8 cellular contexts compared by ENCODE assay signal in the genomic region with DNA sequence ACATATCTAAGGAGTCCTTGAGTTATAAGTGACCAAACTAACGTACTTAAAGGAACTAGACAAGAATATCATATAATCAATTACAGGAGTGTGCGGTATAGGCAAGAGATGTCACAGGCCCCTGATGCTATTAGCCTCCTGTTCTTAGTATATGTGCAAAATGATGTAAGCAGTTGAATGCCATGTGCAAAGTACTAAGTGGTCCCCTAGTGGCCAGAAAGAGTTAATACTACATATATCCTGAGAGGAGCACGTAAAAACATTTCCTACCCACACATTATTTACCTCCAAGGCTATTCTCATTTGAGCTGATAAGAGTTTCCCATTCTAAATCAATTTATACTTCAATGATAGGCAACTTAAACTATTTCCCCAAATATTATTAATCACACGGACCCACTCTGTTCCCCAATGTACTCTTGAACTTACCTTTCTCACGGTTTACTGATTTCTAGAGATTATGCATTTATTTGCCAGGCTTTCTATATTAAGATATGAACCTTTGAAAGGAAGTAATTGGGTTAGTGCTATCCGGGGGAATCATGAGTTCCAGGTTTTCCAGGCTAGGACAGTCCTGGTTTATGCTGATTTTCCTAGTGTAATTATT.
DNase-seq lines count a peak whose midpoint lies in the region; TF ChIP-seq lines count a peak whose summit lies in the region.

No MANE protein-coding gene starts in this region.

- H4K20me1 ChIP-seq in SK-N-SH (ENCODE audit: insufficient read depth): no peaks in the 10 kb centered on the region

- peak; percentile 70 for TF ChIP-seq RAD21 in SK-N-SH (IDR thresholded peaks at IDR 0.05; ENCODE audit: low read length)

- no peak overlapping the region for H3K4me2 ChIP-seq in SK-N-SH

- H3K36me3 ChIP-seq in HEK293 (ENCODE audit: control insufficient read depth in 2 of 2, insufficient read depth in 1 of 2, low read length in 2 of 2): no peaks in the 10 kb centered on the region
- no peaks in the 10 kb centered on the region for H3K36me3 ChIP-seq in SK-N-SH (replicated peaks in 1 of 2; ENCODE audit: control insufficient read depth in 1 of 2, insufficient read depth in 2 of 2, low read length in 1 of 2)

- 27% methylated on average over 6 of the region's 6 CpGs for WGBS in SK-N-SH (ENCODE audit: low lambda C conversion rate)

- no peaks in the 10 kb centered on the region; the same call in 1 of the 2 replicates for H3K27me3 ChIP-seq in SK-N-SH (ENCODE audit: insufficient read depth)

- POLR2A ChIA-PET in HEK293 (lab: Yijun Ruan, JAX) (no interaction called here), SK-N-SH (lab: Yijun Ruan, JAX) (no interaction called here)

- H3K9me2 ChIP-seq in SK-N-SH: no peaks in the 10 kb centered on the region

- H3K27ac ChIP-seq in HEK293 (ENCODE audit: extremely low read depth, low read depth, low read length): no peak overlapping the region
- H3K27ac ChIP-seq in SK-N-SH (ENCODE audit: low read depth in 2 of 2, low read length in 1 of 2): no peak overlapping the region

- no peak overlapping the region for H3K9ac ChIP-seq in SK-N-SH

- TF ChIP-seq EP300 in SK-N-SH (IDR thresholded peaks at IDR 0.05; ENCODE audit: borderline replicate concordance in 1 of 2, low read depth in 1 of 2, low read length in 1 of 2): no peak

- H3K9me3 ChIP-seq in HEK293 (ENCODE audit: control insufficient read depth, insufficient read depth, low read depth, low read length) (no peaks in the 10 kb centered on the region), SK-N-SH (no peaks in the 10 kb centered on the region)

- H2AFZ ChIP-seq in SK-N-SH (ENCODE audit: low read depth): no peak overlapping the region

- H3K79me2 ChIP-seq in SK-N-SH (ENCODE audit: insufficient read depth): no peaks in the 10 kb centered on the region

- no peaks in the 10 kb centered on the region for H3F3A ChIP-seq in SK-N-SH (replicated peaks; ENCODE audit: insufficient read depth)

- CTCF ChIA-PET in HEK293 (lab: Yijun Ruan, JAX): interaction anchor here (0.6 to 1.8 kb wide), 19 partner anchors 11 to 765 kb away, joined by 3 to 15 read pairs (median 4); no protein-coding TSS in a partner anchor
- CTCF ChIA-PET in SK-N-SH (lab: Yijun Ruan, JAX): interaction anchor here (1.0 to 1.6 kb wide), 5 partner anchors 12 to 217 kb away, joined by 3 to 5 read pairs (median 3); no protein-coding TSS in a partner anchor

- H3K4me3 ChIP-seq in HEK293 (ENCODE audit: low read depth, low read length): no peak overlapping the region
- no peak overlapping the region for H3K4me3 ChIP-seq in SK-N-SH (ENCODE audit: low read depth in 2 of 2, low read length in 1 of 2)

- no peak for TF ChIP-seq CTCF in HEK293 (tag by site-specific recombination; IDR thresholded peaks at IDR 0.05)
- TF ChIP-seq CTCF in SK-N-SH (IDR thresholded peaks at IDR 0.05): peak; percentile 78

- H3K4me1 ChIP-seq in HEK293 (ENCODE audit: control insufficient read depth, insufficient read depth, low read length): no peaks in the 10 kb centered on the region
- no peaks in the 10 kb centered on the region for H3K4me1 ChIP-seq in SK-N-SH (ENCODE audit: control insufficient read depth in 1 of 2, insufficient read depth in 2 of 2, low read depth in 1 of 2, low read length in 1 of 2)

- DNase-seq in SIG-M5 treated with dmso at 0.1 percent for 504 hours (lab: John Stamatoyannopoulos, UW; ENCODE audit: unreplicated experiment) (peak; percentile 76), SIG-M5 (lab: John Stamatoyannopoulos, UW) (no peak), LoVo (ENCODE audit: low spot score) (peak; percentile 70), SK-N-SH (peak; percentile 58), iPS-NIHi7 (ENCODE audit: extremely low spot score) (peak; percentile 44), hepatic stellate cell (ENCODE audit: low spot score) (no peak)
- no peak for DNase-seq in activated effector memory CD4-positive, alpha-beta T cell treated with Interleukin-2 at 50 U/mL for 16 hours

TF ChIP-seq in HEK293, 187 proteins besides CTCF, POLR2A, EP300 and RAD21:
- TF ChIP-seq ZFHX2 (tag by site-specific recombination; conservative IDR thresholded peaks at IDR 0.05) (0 out of 2 replicates have a peak, but pooled peaks have one; percentile 7), ZNF112 (tag by site-specific recombination; IDR thresholded peaks at IDR 0.05) (no peak), TRIM28 (IDR thresholded peaks at IDR 0.05; ENCODE audit: borderline replicate concordance, low read length) (peak; percentile 82), ZNF239 (tag by site-specific recombination; IDR thresholded peaks at IDR 0.05) (no peak), ZNF660 (tag by site-specific recombination; IDR thresholded peaks at IDR 0.05) (peak; percentile 38; the same call in 1 of the 2 replicates), ZSCAN30 (tag by site-specific recombination; IDR thresholded peaks at IDR 0.05) (peak; percentile 58; the same call in 1 of the 2 replicates), ZNF701 (tag by site-specific recombination; IDR thresholded peaks at IDR 0.05) (no peak), ZNF311 (tag by site-specific recombination; IDR thresholded peaks at IDR 0.05; ENCODE audit: borderline replicate concordance) (no peak), ZNF777 (tag by site-specific recombination; IDR thresholded peaks at IDR 0.05; ENCODE audit: borderline replicate concordance) (no peak), ZNF266 (tag by site-specific recombination; IDR thresholded peaks at IDR 0.05; ENCODE audit: low read depth) (no peak), ZNF529 (tag by site-specific recombination; IDR thresholded peaks at IDR 0.05; ENCODE audit: insufficient replicate concordance) (no peak), ZXDB (tag by site-specific recombination; IDR thresholded peaks at IDR 0.05) (0 out of 2 replicates have a peak, but pooled peaks have one; percentile 28), ZNF654 (tag by site-specific recombination; IDR thresholded peaks at IDR 0.05; ENCODE audit: low read depth) (peak; percentile 46)

TF ChIP-seq in SK-N-SH, 30 proteins besides CTCF, POLR2A, EP300 and RAD21:
- TF ChIP-seq POLR2AphosphoS5 (IDR thresholded peaks at IDR 0.05; ENCODE audit: low read depth, low read length): no peak
- no peak for TF ChIP-seq FOSL2 (IDR thresholded peaks at IDR 0.05; ENCODE audit: borderline replicate concordance, low read depth)
- TF ChIP-seq, protein P1, sequence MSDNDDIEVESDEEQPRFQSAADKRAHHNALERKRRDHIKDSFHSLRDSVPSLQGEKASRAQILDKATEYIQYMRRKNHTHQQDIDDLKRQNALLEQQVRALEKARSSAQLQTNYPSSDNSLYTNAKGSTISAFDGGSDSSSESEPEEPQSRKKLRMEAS (IDR thresholded peaks at IDR 0.05; ENCODE audit: low read depth): 0 out of 2 replicates have a peak, but pooled peaks have one; percentile 27
- TF ChIP-seq SMC3 (IDR thresholded peaks at IDR 0.05; ENCODE audit: low read depth, low read length): peak; percentile 55

Comparison
In these comparisons a context has a peak if more than half of its experiments do, and no peak if none do; other contexts are left out.
1. DNase-seq: peak in SIG-M5 treated with dmso at 0.1 percent for 504 hours (single experiment), LoVo (single experiment), SK-N-SH (single experiment) and iPS-NIHi7 (single experiment); none in SIG-M5 (single experiment), activated effector memory CD4-positive, alpha-beta T cell treated with Interleukin-2 at 50 U/mL for 16 hours (single experiment) and hepatic stellate cell (single experiment).